In the genomic region with DNA sequence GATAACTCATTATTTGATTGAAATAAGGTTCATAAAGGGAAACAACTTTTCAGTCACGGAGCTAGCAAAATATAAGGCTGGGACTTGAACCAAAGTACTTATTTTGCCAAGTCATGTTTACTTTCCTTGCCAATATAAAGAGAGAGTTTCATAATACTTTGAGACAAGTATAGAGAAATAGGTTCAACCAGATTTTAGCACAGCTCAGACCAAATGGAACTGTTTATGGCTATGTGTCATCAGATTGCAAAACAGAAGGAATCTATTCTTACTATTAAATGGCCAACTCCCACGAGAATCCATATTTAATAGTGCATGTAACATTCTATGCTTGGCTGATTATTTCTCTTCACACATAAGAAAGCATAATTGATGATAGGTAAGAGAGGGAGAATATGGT, we compare ENCODE assay signal across 13 cellular contexts.
DNase-seq lines count a peak whose midpoint lies in the region; ATAC-seq and TF ChIP-seq lines count a peak whose summit lies in the region.
"Had no signal": no experiment of that assay in that cellular context is flagged by ENCODE, and none has a peak within 500 bp of the region (broad histone marks: within the 10 kb centered on the region; RNA-seq: fewer than 3 reads in every experiment).

No MANE protein-coding gene starts in this region.

- H3K4me3 ChIP-seq in BJ (ENCODE audit: low read depth, low read length) (no peak overlapping the region), osteoblast (ENCODE audit: insufficient read depth, low read length) (no peak overlapping the region)

- H3K79me2 ChIP-seq in osteoblast (ENCODE audit: insufficient read depth, low read length): no peaks in the 10 kb centered on the region

- CTCF ChIA-PET in BJ (lab: Yijun Ruan, JAX): no interaction called here

- H3K27ac ChIP-seq in osteoblast (ENCODE audit: low read depth, low read length): no peak overlapping the region

- POLR2A ChIA-PET in BJ (lab: Charles Lee): no interaction called here

- ATAC-seq in esophagus mucosa (peak; percentile 99), GM21526 (IDR thresholded peaks at IDR 0.05; ENCODE audit: low FRiP score, unreplicated experiment) (no peak)
- ATAC-seq in activated CD4-positive, CD25-positive, alpha-beta regulatory T cell treated with anti-CD3 and anti-CD28 coated beads, Interleukin-2, amount 50 U/mL, for 24 hours: no peak

- H4K20me1 ChIP-seq in osteoblast (ENCODE audit: insufficient read depth, low read length): no peaks in the 10 kb centered on the region

- H3K4me2 ChIP-seq in osteoblast (ENCODE audit: insufficient read depth, low read length): no peak overlapping the region

- H3K9me3 ChIP-seq in osteoblast (ENCODE audit: low read depth, low read length): no peaks in the 10 kb centered on the region

- TF ChIP-seq CTCF in BJ (IDR thresholded peaks at IDR 0.05; ENCODE audit: insufficient read depth, low read depth, low read length) (no peak), osteoblast (IDR thresholded peaks at IDR 0.05; ENCODE audit: extremely low read depth, low read depth, low read length) (no peak)

- H2AFZ ChIP-seq in osteoblast (ENCODE audit: low read length): no peak overlapping the region

- H3K27me3 ChIP-seq in BJ (ENCODE audit: control insufficient read depth, insufficient read depth, low read length): no peaks in the 10 kb centered on the region
- H3K27me3 ChIP-seq in osteoblast (ENCODE audit: insufficient read depth, low read length): no peaks in the 10 kb centered on the region

- DNase-seq in BJ (ENCODE audit: low read depth) (peak; percentile 19), NOMO-1 treated with DMSO at 0.1 percent for 48 hours (lab: John Stamatoyannopoulos, UW; ENCODE audit: unreplicated experiment) (peak; percentile 79), osteoblast (ENCODE audit: insufficient read length, low spot score, missing footprints) (peak; percentile 25), UCSD-AML1 (lab: John Stamatoyannopoulos, UW; ENCODE audit: unreplicated experiment) (no peak), COLO829 (ENCODE audit: low spot score) (no peak)
- DNase-seq: activated CD4-positive, alpha-beta T cell treated with anti-CD3 and anti-CD28 coated beads for 48 hours; caudate nucleus; CD8-positive, alpha-beta memory T cell; GF-D8; NCI-H1930 had no signal

- H3K36me3 ChIP-seq in BJ (ENCODE audit: control insufficient read depth, insufficient read depth, low read length): no peaks in the 10 kb centered on the region
- H3K36me3 ChIP-seq in osteoblast (ENCODE audit: insufficient read depth, low read length): no peaks in the 10 kb centered on the region

- no peaks in the 10 kb centered on the region for H3K4me1 ChIP-seq in osteoblast (ENCODE audit: insufficient read depth, low read length)

Comparison
In these comparisons a context has a peak if more than half of its experiments do, and no peak if none do; other contexts are left out.
1. DNase-seq: peak in BJ (single experiment), NOMO-1 treated with DMSO at 0.1 percent for 48 hours (single experiment) and osteoblast (single experiment); none in UCSD-AML1 (single experiment) and COLO829 (single experiment).